1 cellular context compared by ENCODE assay signal in the genomic region with DNA sequence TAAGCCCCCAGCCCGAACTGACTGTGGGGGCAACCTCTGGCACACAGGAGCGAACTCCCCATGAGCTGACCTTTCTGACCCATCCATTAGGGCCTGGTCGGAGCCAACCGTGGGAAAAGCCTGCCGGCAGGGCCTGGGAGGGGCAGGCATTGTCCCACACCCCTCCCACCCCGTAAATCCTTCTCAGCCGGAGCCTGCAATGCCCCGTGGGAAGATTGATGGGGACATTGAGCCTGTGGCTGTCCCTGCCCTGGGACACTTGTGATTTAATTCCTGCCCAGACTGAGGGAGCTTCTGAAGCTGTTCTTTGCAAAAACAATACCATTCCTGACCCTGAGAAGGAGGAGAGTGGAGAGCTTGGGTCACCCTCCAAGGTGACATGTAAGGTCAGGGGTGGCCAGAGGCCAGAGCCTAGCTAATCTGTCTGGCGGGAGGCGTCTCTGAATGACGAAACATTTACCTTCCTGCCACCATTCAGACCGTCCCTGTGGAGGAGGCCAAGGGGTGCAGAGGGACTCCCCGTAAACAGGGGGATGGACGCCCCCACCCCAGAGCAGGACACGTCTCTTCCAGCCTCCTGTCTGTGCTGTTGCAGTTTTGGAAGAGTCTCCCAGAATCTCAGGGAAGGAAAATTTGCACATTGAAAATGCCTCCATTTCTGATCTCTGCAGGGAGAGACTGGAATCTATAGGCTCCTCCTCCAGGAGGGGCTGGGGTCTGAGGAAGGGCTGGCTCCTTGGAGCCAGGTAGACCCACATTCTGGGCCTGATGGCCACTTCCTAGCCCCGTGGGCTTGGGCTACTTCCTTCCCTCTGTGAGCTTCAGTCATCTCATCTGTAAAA.
TF ChIP-seq lines count a peak whose summit lies in the region.

No MANE protein-coding gene starts in this region.

TF ChIP-seq in HepG2, 621 proteins besides CTCF, POLR2A, EP300 and RAD21 (continued from another document):
- TF ChIP-seq PRDM10 (CRISPR knock-in tag; IDR thresholded peaks at IDR 0.05; ENCODE audit: low read depth) = no peak
- TF ChIP-seq, protein P1, sequence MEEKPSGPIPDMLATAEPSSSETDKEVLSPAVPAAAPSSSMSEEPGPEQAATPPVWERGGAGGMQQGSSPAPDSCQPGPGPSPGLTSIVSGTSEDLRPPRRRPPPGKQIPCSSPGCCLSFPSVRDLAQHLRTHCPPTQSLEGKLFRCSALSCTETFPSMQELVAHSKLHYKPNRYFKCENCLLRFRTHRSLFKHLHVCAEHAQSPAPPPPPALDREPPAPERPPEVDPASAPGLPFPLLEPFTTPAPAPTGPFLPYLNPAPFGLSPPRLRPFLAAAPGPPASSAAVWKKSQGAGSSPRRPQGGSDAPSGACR (CRISPR knock-in tag; IDR thresholded peaks at IDR 0.05) = no peak
